In the genomic region with DNA sequence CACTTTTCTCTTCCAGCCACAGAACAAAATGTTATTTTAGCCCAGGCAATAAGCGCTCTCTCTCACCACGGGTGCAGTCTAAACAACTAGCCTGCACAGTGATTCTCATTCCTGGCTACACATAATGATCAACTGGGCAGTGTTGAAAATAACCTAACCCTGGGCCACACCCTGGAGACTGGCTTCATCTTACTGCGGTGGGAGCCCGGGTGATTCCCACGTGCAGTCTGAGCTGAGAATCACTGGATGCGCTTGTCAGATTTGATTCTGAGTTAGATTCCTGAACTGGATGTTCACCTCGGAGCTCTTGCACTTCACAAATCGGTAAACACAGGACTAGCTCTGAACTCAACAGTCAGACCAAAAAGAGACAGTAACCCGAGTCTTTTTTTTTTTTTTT, we compare ENCODE assay signal across 8 cellular contexts. TPM values are rescaled to one million over a fixed set of nuclear protein-coding genes. Genes with fewer than 3 reads are reported as not detected.
DNase-seq lines count a peak whose midpoint lies in the region; ATAC-seq and TF ChIP-seq lines count a peak whose summit lies in the region.

No MANE protein-coding gene starts in this region.

- H3K27me3 ChIP-seq in prostate gland (replicated peaks; ENCODE audit: insufficient read depth), result no peaks in the 10 kb centered on the region

- no peaks in the 10 kb centered on the region for H3K9me3 ChIP-seq in prostate gland

- TF ChIP-seq POLR2A in prostate gland (IDR thresholded peaks at IDR 0.05), result no peak

- H3K4me1 ChIP-seq in prostate gland (replicated peaks), result no peaks in the 10 kb centered on the region

- peak overlapping the region; percentile 97 for H3K27ac Mint-ChIP-seq in activated T-helper 1 cell treated with anti-CD3 and anti-CD28 coated beads, Interleukin-12 subunit alpha, Interleukin-12 subunit beta, Interleukin-2, Interleukin-4 antibody, amounts not matched to agents 30 ng/mL and 10 ng/mL and 1 ng/mL, durations not matched to agents 14 hours and 24 hours and 36 hours
- H3K27ac Mint-ChIP-seq in memory B cell, result peak overlapping the region; percentile 86

- peaks cover 82% of the 10 kb centered on the region for H3K4me1 Mint-ChIP-seq in activated T-helper 1 cell treated with anti-CD3 and anti-CD28 coated beads, Interleukin-12 subunit alpha, Interleukin-12 subunit beta, Interleukin-2, Interleukin-4 antibody, amounts not matched to agents 30 ng/mL and 10 ng/mL and 1 ng/mL, durations not matched to agents 14 hours and 24 hours and 36 hours (ENCODE audit: low read depth)
- H3K4me1 Mint-ChIP-seq in memory B cell, result peaks cover 44% of the 10 kb centered on the region

- H3K4me3 Mint-ChIP-seq in activated T-helper 1 cell treated with anti-CD3 and anti-CD28 coated beads, Interleukin-12 subunit alpha, Interleukin-12 subunit beta, Interleukin-2, Interleukin-4 antibody, amounts not matched to agents 30 ng/mL and 10 ng/mL and 1 ng/mL, durations not matched to agents 14 hours and 24 hours and 36 hours, result peak overlapping the region; percentile 80
- peak overlapping the region; percentile 79 for H3K4me3 Mint-ChIP-seq in memory B cell

- H3K36me3 ChIP-seq in prostate gland, result no peaks in the 10 kb centered on the region

- H3K36me3 Mint-ChIP-seq in activated T-helper 1 cell treated with anti-CD3 and anti-CD28 coated beads, Interleukin-12 subunit alpha, Interleukin-12 subunit beta, Interleukin-2, Interleukin-4 antibody, amounts not matched to agents 30 ng/mL and 10 ng/mL and 1 ng/mL, durations not matched to agents 14 hours and 24 hours and 36 hours (ENCODE audit: low read depth), result peaks cover 49% of the 10 kb centered on the region
- peaks cover 12% of the 10 kb centered on the region for H3K36me3 Mint-ChIP-seq in memory B cell

- ATAC-seq in memory B cell (ENCODE audit: low read depth), result peak; percentile 2
- no peak for ATAC-seq in HG02763 (IDR thresholded peaks at IDR 0.05; ENCODE audit: unreplicated experiment)

- H3K27ac ChIP-seq in C4-2B, result peak overlapping the region; percentile 83
- peak overlapping the region in 1 of 2 donors; percentile 25 for H3K27ac ChIP-seq in prostate gland

- no peaks in the 10 kb centered on the region for H3K9me3 Mint-ChIP-seq in activated T-helper 1 cell treated with anti-CD3 and anti-CD28 coated beads, Interleukin-12 subunit alpha, Interleukin-12 subunit beta, Interleukin-2, Interleukin-4 antibody, amounts not matched to agents 30 ng/mL and 10 ng/mL and 1 ng/mL, durations not matched to agents 14 hours and 24 hours and 36 hours
- no peaks in the 10 kb centered on the region for H3K9me3 Mint-ChIP-seq in memory B cell

- POLR2A ChIA-PET in HEK293T (lab: Yijun Ruan, JAX), result interaction anchor here (1.5 to 2.5 kb wide), 2 partner anchors 25 to 39 kb away, joined by 4 to 13 read pairs; a partner anchor contains a TSS

- CTCF ChIA-PET in HEK293T (lab: Yijun Ruan, JAX), result interaction anchor here (0.6 to 1.7 kb wide), 7 partner anchors 11 to 1553 kb away, joined by 3 to 10 read pairs (median 3); no protein-coding TSS in a partner anchor

- 49% methylated on average over 9 of the region's 9 CpGs for WGBS in prostate gland

- intact Hi-C loops in activated T-helper 1 cell treated with anti-CD3 and anti-CD28 coated beads, Interleukin-12 subunit alpha, Interleukin-12 subunit beta, Interleukin-2, Interleukin-4 antibody, amounts not matched to agents 30 ng/mL and 10 ng/mL and 1 ng/mL, durations not matched to agents 14 hours and 24 hours and 36 hours (cut with micrococcal nuclease), result no loop called here
- intact Hi-C loops in prostate gland (cut with DNase I), result no loop called here

- H3K4me3 ChIP-seq in prostate gland, result no peak overlapping the region

- no peaks in the 10 kb centered on the region for H3K27me3 Mint-ChIP-seq in activated T-helper 1 cell treated with anti-CD3 and anti-CD28 coated beads, Interleukin-12 subunit alpha, Interleukin-12 subunit beta, Interleukin-2, Interleukin-4 antibody, amounts not matched to agents 30 ng/mL and 10 ng/mL and 1 ng/mL, durations not matched to agents 14 hours and 24 hours and 36 hours (ENCODE audit: insufficient read depth)
- H3K27me3 Mint-ChIP-seq in memory B cell, result no peaks in the 10 kb centered on the region

- TF ChIP-seq CTCF in C4-2B (conservative IDR thresholded peaks at IDR 0.05) (no peak), prostate gland (IDR thresholded peaks at IDR 0.05) (no peak)

- DNase-seq in HEK293T (ENCODE audit: extremely low spot score) (peak; percentile 54), memory B cell (ENCODE audit: low spot score in 2 of 2) (no peak), NCI-H2196 treated with DMSO at 0.1 percent for 48 hours (lab: John Stamatoyannopoulos, UW; ENCODE audit: unreplicated experiment) (no peak), pons (ENCODE audit: low spot score) (no peak), prostate gland (ENCODE audit: low spot score) (no peak)
- no peak for DNase-seq in activated T-helper 1 cell treated with anti-CD3 and anti-CD28 coated beads, Interleukin-12 subunit alpha, Interleukin-12 subunit beta, Interleukin-2, Interleukin-4 antibody, amounts not matched to agents 30 ng/mL and 10 ng/mL and 1 ng/mL, durations not matched to agents 14 hours and 24 hours and 36 hours (ENCODE audit: low spot score)

TF ChIP-seq in HEK293T, 16 proteins besides CTCF, POLR2A, EP300 and RAD21:
- TF ChIP-seq TARDBP (IDR thresholded peaks at IDR 0.05) (no peak), FOXK2 (IDR thresholded peaks at IDR 0.05) (no peak), NFRKB (IDR thresholded peaks at IDR 0.05) (no peak), L3MBTL2 (conservative IDR thresholded peaks at IDR 0.05) (peak; percentile 50), FOXA1 (IDR thresholded peaks at IDR 0.05) (no peak), BHLHE40 (IDR thresholded peaks at IDR 0.05; ENCODE audit: borderline replicate concordance) (no peak)
TF ChIP-seq in HEK293T: peak in this region for 1.

RNA-seq across cellular contexts. Expression of a gene that starts 14.9 kb away (rescaled TPM):
- total RNA-seq in activated T-helper 1 cell treated with anti-CD3 and anti-CD28 coated beads, Interleukin-12 subunit alpha, Interleukin-12 subunit beta, Interleukin-2, Interleukin-4 antibody, amounts not matched to agents 30 ng/mL and 10 ng/mL and 1 ng/mL, durations not matched to agents 14 hours and 24 hours and 36 hours, result 89.7 and 90.0 TPM in 2 replicates
- 10 to 100 TPM; 41.2 to 47.9 TPM for total RNA-seq in prostate gland

RNA-seq across cellular contexts. Expression of a gene that starts 58.8 kb away (rescaled TPM):
- 29.6 and 31.5 TPM in 2 replicates for total RNA-seq in activated T-helper 1 cell treated with anti-CD3 and anti-CD28 coated beads, Interleukin-12 subunit alpha, Interleukin-12 subunit beta, Interleukin-2, Interleukin-4 antibody, amounts not matched to agents 30 ng/mL and 10 ng/mL and 1 ng/mL, durations not matched to agents 14 hours and 24 hours and 36 hours
- 10 to 100 TPM; 25.8 to 26.0 TPM for total RNA-seq in prostate gland
